Comparison of ENCODE assay signal across 10 cellular contexts in the genomic region with DNA sequence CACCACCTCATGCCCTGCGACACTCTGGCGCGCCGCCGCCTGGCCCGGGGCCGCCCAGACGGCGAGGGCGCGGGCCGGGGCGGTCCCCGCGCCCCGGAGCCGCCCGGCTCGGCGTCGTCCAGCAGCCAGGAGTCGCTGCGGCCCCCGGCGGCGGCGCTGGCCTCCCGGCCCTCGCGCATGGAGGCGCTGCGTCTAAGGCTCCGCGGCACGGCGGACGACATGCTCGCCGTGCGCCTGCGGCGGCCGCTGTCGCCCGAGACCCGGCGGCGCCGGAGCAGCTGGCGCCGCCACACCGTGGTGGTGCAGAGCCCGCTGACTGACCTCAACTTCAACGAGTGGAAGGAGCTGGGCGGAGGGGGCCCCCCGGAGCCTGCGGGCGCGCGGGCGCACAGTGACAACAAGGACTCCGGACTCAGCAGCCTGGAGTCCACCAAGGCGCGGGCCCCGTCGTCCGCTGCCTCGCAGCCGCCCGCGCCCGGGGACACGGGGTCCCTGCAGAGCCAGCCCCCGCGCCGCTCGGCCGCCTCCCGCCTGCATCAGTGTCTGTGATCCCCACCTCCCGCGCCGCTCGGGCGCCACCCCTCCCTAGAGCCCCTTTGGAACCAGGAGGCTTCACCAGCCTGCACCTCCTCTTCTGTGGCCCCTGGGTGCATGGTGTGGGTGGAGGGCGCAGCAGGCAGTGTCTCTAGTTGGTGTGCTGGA.
DNase-seq lines count a peak whose midpoint lies in the region; ATAC-seq and TF ChIP-seq lines count a peak whose summit lies in the region.
"Had no signal": no experiment of that assay in that cellular context is flagged by ENCODE, and none has a peak within 500 bp of the region (broad histone marks: within the 10 kb centered on the region; RNA-seq: fewer than 3 reads in every experiment).

No MANE protein-coding gene starts in this region.

- no peak overlapping the region for H3K56ac ChIP-seq in H9 (ENCODE audit: insufficient read length, low read depth, low read length)

- H3K36me3 Mint-ChIP-seq in H9 (ENCODE audit: insufficient read depth in 1 of 3, low read depth in 3 of 3) (peaks cover 0 to 16% (median 0%) of the 10 kb centered on the region in 3 experiments; a peak in 4 of 7 replicates), memory B cell (peaks cover 2% of the 10 kb centered on the region)

- H3K23me2 ChIP-seq in H9 (ENCODE audit: insufficient read length, low read depth, low read length, poor library complexity, severe bottlenecking), result peaks cover 18% of the 10 kb centered on the region

- intact Hi-C loops in A673 (cut with micrococcal nuclease; ENCODE audit: unreplicated experiment), result no loop called here

- H3K79me2 ChIP-seq in H9 (ENCODE audit: insufficient read depth, low read length), result no peaks in the 10 kb centered on the region

- no peak overlapping the region for H2BK120ac ChIP-seq in H9 (ENCODE audit: low read depth, low read length, poor library complexity, severe bottlenecking)

- peak overlapping the region; percentile 37 for H3K4me3 ChIP-seq in A673 (ENCODE audit: low read depth, low read length, poor library complexity, severe bottlenecking)
- peak overlapping the region; percentile 48 for H3K4me3 ChIP-seq in coronary artery

- no CpG with 5 or more reads among the region's 85 CpGs for WGBS in H9 (ENCODE audit: extremely low coverage, insufficient read length, low lambda C conversion rate)

- no peak overlapping the region for H2BK5ac ChIP-seq in H9 (ENCODE audit: insufficient read length, low read length)

- no peak overlapping the region for H2BK12ac ChIP-seq in H9 (ENCODE audit: insufficient read length, low read depth, low read length)

- peak overlapping the region; percentile 20; the same call in 1 of the 2 replicates for H3K14ac ChIP-seq in H9 (ENCODE audit: insufficient read depth, low read length)

- POLR2A ChIA-PET in A673 (lab: Charles Lee; ENCODE audit: low non-redundant PET), result no interaction called here

- no peak overlapping the region for H2BK15ac ChIP-seq in H9 (ENCODE audit: low read depth, low read length)

- H3K23ac ChIP-seq in H9 (ENCODE audit: insufficient read length, low read depth, low read length), result no peak overlapping the region

- no peaks in the 10 kb centered on the region for H3K36me3 ChIP-seq in A673 (ENCODE audit: insufficient read depth, low read length, poor library complexity, severe bottlenecking)

- H3K4me2 ChIP-seq in H9 (ENCODE audit: insufficient read depth, insufficient read length, low read length), result peak overlapping the region; percentile 67

- no peak overlapping the region for H3T11ph ChIP-seq in H9 (ENCODE audit: low read length)

- H3K18ac ChIP-seq in H9 (ENCODE audit: insufficient read length, low read depth, low read length), result peak overlapping the region; percentile 32

- H3K4me3 Mint-ChIP-seq in H9 (peak overlapping the region; percentile 56 to 78), memory B cell (no peak overlapping the region)

- H3K9me3 Mint-ChIP-seq in H9, result no peaks in the 10 kb centered on the region
- no peaks in the 10 kb centered on the region for H3K9me3 Mint-ChIP-seq in memory B cell

- no peak overlapping the region for H4K91ac ChIP-seq in H9 (ENCODE audit: insufficient read length, low read depth, low read length)

- no peak overlapping the region for H3K4ac ChIP-seq in H9 (ENCODE audit: low read depth, low read length)

- H3K4me1 ChIP-seq in A673 (ENCODE audit: insufficient read depth, low read length, poor library complexity, severe bottlenecking) (peaks cover 5% of the 10 kb centered on the region), H9 (ENCODE audit: insufficient read depth, low read length) (peaks cover 8% of the 10 kb centered on the region; the same call in 1 of the 2 replicates)

- H4K20me1 ChIP-seq in H9 (ENCODE audit: control insufficient read depth, insufficient read depth, insufficient read length), result no peaks in the 10 kb centered on the region

- no peaks in the 10 kb centered on the region for H3K27me3 ChIP-seq in A673 (replicated peaks; ENCODE audit: insufficient read depth, low read depth, low read length, poor library complexity)
- H3K27me3 ChIP-seq in H9 (ENCODE audit: insufficient read depth, low read length), result no peaks in the 10 kb centered on the region; the same call in 1 of the 2 replicates

- no peaks in the 10 kb centered on the region for H3K9me3 ChIP-seq in A673 (ENCODE audit: low read depth, low read length, poor library complexity, severe bottlenecking)
- no peaks in the 10 kb centered on the region for H3K9me3 ChIP-seq in H9 (ENCODE audit: control insufficient read depth, low read depth, low read length)

- no peak overlapping the region for H2BK20ac ChIP-seq in H9 (ENCODE audit: low read depth, low read length, poor library complexity, severe bottlenecking)

- no peak for TF ChIP-seq CTCF in A673 (conservative IDR thresholded peaks at IDR 0.05; ENCODE audit: low read depth, low read length)
- TF ChIP-seq CTCF in H9 (conservative IDR thresholded peaks at IDR 0.05), result peak; percentile 17; the same call in 1 of the 3 replicates
- no peak for TF ChIP-seq CTCF in coronary artery (IDR thresholded peaks at IDR 0.05)

- H3K27me3 Mint-ChIP-seq in H9 (ENCODE audit: low read depth), result peaks cover 43% of the 10 kb centered on the region
- H3K27me3 Mint-ChIP-seq in memory B cell, result peaks cover 30% of the 10 kb centered on the region

- no TSS peak for BruUV-seq in A673 (replicated peaks; lab: Mats Ljungman, UMichigan)

- H2AK5ac ChIP-seq in H9 (ENCODE audit: insufficient read length, low read length), result no peak overlapping the region

- H3K4me1 Mint-ChIP-seq in H9, result peaks cover 35 to 39% of the 10 kb centered on the region in 2 experiments
- H3K4me1 Mint-ChIP-seq in memory B cell, result peaks cover 5% of the 10 kb centered on the region

- ATAC-seq in memory B cell (ENCODE audit: low read depth), result peak; percentile 14
- no peak for ATAC-seq in GM21390 (IDR thresholded peaks at IDR 0.05; ENCODE audit: unreplicated experiment)

- CTCF ChIA-PET in A673 (lab: Charles Lee), result interaction anchor here (1.4 to 1.5 kb wide), 2 partner anchors 27 to 96 kb away, joined by 3 to 4 read pairs; no protein-coding TSS in a partner anchor

- no peak overlapping the region for H2AFZ ChIP-seq in H9 (ENCODE audit: low read length)

- H4K8ac ChIP-seq in H9 (replicated peaks; ENCODE audit: insufficient read length, low read depth, low read length), result no peak overlapping the region

- no peak overlapping the region for H3K9ac ChIP-seq in H9 (ENCODE audit: extremely low read depth, insufficient read length, low read length)

- no peaks in the 10 kb centered on the region for H3K79me1 ChIP-seq in H9 (ENCODE audit: insufficient read depth, low read depth, low read length, poor library complexity, severe bottlenecking)

- DNase-seq in A673 (ENCODE audit: low spot score) (peak; percentile 27), H9 (peak; percentile 71), coronary artery (ENCODE audit: low spot score) (no peak), memory B cell (ENCODE audit: low spot score in 2 of 2) (no peak), NCI-H1930 (lab: John Stamatoyannopoulos, UW) (no peak), NCI-H1417 (lab: John Stamatoyannopoulos, UW) (no peak)
- DNase-seq in stimulated activated CD4-positive, alpha-beta T cell treated with anti-CD3 and anti-CD28 coated beads, Interleukin-4, amount 100 ng/mL, for 1 hour, result no peak
- DNase-seq: activated CD4-positive, alpha-beta T cell treated with anti-CD3 and anti-CD28 coated beads for 4 hours; NCI-H1417 treated with DMSO at 0.1 percent for 48 hours had no signal

- H3K27ac Mint-ChIP-seq in H9, result no peak overlapping the region
- H3K27ac Mint-ChIP-seq in memory B cell, result no peak overlapping the region

- H3K27ac ChIP-seq in A673 (ENCODE audit: low read depth, low read length, poor library complexity, severe bottlenecking), result no peak overlapping the region
- H3K27ac ChIP-seq in H9 (ENCODE audit: insufficient read length, low read depth, low read length), result no peak overlapping the region
- no peak overlapping the region for H3K27ac ChIP-seq in coronary artery

- no peak overlapping the region for H4K5ac ChIP-seq in H9 (ENCODE audit: insufficient read length, low read depth, low read length)

Comparison
In these comparisons a context has a peak if more than half of its experiments do, and no peak if none do; other contexts are left out.
1. DNase-seq: peak in A673 (single experiment) and H9 (single experiment); none in coronary artery (single experiment), memory B cell (0 of 2), NCI-H1930 (0 of 2), NCI-H1417 (0 of 3) and stimulated activated CD4-positive, alpha-beta T cell treated with anti-CD3 and anti-CD28 coated beads, Interleukin-4, amount 100 ng/mL, for 1 hour (single experiment).